In the genomic region with DNA sequence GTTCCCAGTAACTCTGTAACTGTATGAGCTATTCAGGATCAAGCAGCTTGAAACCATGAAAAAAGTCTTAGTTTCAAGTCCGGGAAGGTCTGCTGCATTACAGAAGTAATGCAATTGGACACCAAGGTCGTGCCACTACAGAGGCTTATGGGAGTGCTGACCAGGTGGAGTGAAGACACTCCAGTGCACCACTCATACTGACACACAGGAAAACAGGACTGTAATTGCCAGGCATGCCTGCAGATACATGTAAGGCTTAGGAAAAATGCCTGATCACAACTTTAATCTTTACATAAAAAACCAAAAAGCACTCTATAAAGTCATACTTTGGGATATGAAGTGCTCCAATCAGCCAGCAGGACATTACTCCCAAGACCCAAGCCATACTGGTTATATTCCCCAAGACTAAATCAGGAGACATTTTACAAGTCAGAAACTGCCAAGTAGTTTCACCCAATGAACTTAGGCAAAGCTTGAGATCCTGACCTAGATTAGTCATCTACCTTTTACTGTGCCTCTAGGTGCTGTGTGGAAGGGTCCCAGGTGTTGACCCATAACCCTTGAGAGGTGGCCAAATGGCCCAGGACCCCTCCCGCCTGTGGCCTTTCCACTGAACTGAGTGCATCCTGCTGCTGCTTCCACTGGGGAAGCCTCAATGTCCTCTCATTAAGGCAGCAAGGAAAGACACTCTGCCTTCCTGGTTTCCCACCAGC, we compare ENCODE assay signal across 1 cellular context.
A peak's percentile ranks its signal among the peaks of the same experiment; 100 is the strongest.
TF ChIP-seq lines count a peak whose summit lies in the region.

No MANE protein-coding gene starts in this region.

TF ChIP-seq in HepG2, 621 proteins besides CTCF, POLR2A, EP300 and RAD21:
- TF ChIP-seq ZNF777 (CRISPR knock-in tag; IDR thresholded peaks at IDR 0.05) (no peak), KDM2A (CRISPR knock-in tag; IDR thresholded peaks at IDR 0.05; ENCODE audit: borderline replicate concordance, low read depth) (peak; percentile 59), KAT8 (CRISPR knock-in tag; IDR thresholded peaks at IDR 0.05) (no peak), REXO4 (CRISPR knock-in tag; IDR thresholded peaks at IDR 0.05; ENCODE audit: borderline replicate concordance) (no peak), ATF1 (CRISPR knock-in tag; IDR thresholded peaks at IDR 0.05) (no peak), POLR2AphosphoS2 (IDR thresholded peaks at IDR 0.05; ENCODE audit: low read depth, low read length) (peak; percentile 86; the same call in 1 of the 2 replicates), AGO2 (optimal IDR thresholded peaks at IDR 0.05; ENCODE audit: low read depth, low read length) (peak; percentile 47)
- TF ChIP-seq, protein P1, sequence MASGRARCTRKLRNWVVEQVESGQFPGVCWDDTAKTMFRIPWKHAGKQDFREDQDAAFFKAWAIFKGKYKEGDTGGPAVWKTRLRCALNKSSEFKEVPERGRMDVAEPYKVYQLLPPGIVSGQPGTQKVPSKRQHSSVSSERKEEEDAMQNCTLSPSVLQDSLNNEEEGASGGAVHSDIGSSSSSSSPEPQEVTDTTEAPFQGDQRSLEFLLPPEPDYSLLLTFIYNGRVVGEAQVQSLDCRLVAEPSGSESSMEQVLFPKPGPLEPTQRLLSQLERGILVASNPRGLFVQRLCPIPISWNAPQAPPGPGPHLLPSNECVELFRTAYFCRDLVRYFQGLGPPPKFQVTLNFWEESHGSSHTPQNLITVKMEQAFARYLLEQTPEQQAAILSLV (CRISPR knock-in tag; IDR thresholded peaks at IDR 0.05; ENCODE audit: borderline replicate concordance): no peak
TF ChIP-seq in HepG2: peak in this region for 3.
